ENCODE assay signal across 19 cellular contexts in genomic region chrX:28628101-28628500, GRCh38. TPM values are rescaled to one million over a fixed set of nuclear protein-coding genes. Genes with fewer than 3 reads are reported as not detected.
"Had no signal": no experiment of that assay in that cellular context is flagged by ENCODE, and none has a peak within 500 bp of the region (broad histone marks: within the 10 kb centered on the region; RNA-seq: fewer than 3 reads in every experiment).

No MANE protein-coding gene starts in this region.

- H3K27me3 Mint-ChIP-seq: activated CD4-positive, alpha-beta memory T cell treated with anti-CD3 and anti-CD28 coated beads for 36 hours; activated naive CD8-positive, alpha-beta T cell treated with anti-CD3 and anti-CD28 coated beads for 36 hours; memory B cell; stimulated activated naive CD8-positive, alpha-beta T cell treated with anti-CD3 and anti-CD28 coated beads, Interleukin-15, amount 100 ng/mL, for 72 hours; T-helper 17 cell had no signal

- H3K36me3 Mint-ChIP-seq: activated CD4-positive, alpha-beta memory T cell treated with anti-CD3 and anti-CD28 coated beads for 36 hours; activated naive CD8-positive, alpha-beta T cell treated with anti-CD3 and anti-CD28 coated beads for 36 hours; immature natural killer cell; memory B cell; stimulated activated effector memory CD8-positive, alpha-beta T cell treated with anti-CD3 and anti-CD28 coated beads, Interleukin-12 subunit alpha, Interleukin-12 subunit beta, amount 100 ng/mL, for 72 hours had no signal

- H3K4me3 Mint-ChIP-seq: activated CD4-positive, alpha-beta memory T cell treated with anti-CD3 and anti-CD28 coated beads for 36 hours; activated naive CD8-positive, alpha-beta T cell treated with anti-CD3 and anti-CD28 coated beads for 36 hours; immature natural killer cell; memory B cell; stimulated activated effector memory CD8-positive, alpha-beta T cell treated with anti-CD3 and anti-CD28 coated beads, Interleukin-12 subunit alpha, Interleukin-12 subunit beta, amount 100 ng/mL, for 72 hours; stimulated activated naive CD8-positive, alpha-beta T cell treated with anti-CD3 and anti-CD28 coated beads, Interleukin-15, amount 100 ng/mL, for 72 hours; T-helper 17 cell had no signal

- DNase-seq: activated CD4-positive, alpha-beta memory T cell treated with anti-CD3 and anti-CD28 coated beads for 36 hours; activated CD4-positive, alpha-beta T cell treated with anti-CD3 and anti-CD28 coated beads for 4 hours; activated CD4-positive, CD25-positive, alpha-beta regulatory T cell; activated naive CD4-positive, alpha-beta T cell treated with Interleukin-2 at 50 U/mL for 16 hours; activated naive CD8-positive, alpha-beta T cell treated with anti-CD3 and anti-CD28 coated beads for 36 hours; activated T-cell treated with anti-CD3 and anti-CD28 coated beads, Interleukin-2, amount 50 U/mL, for 48 hours; amniotic stem cell; foreskin fibroblast; immature natural killer cell; stimulated activated CD4-positive, alpha-beta T cell treated with anti-CD3 and anti-CD28 coated beads, Interleukin-1b, Interleukin-23, amount 100 ng/mL, for 48 hours; stimulated activated naive CD8-positive, alpha-beta T cell treated with anti-CD3 and anti-CD28 coated beads, Interleukin-15, amount 100 ng/mL, for 72 hours; SW 1271; T-helper 17 cell; tibial artery had no signal

- H3K27ac Mint-ChIP-seq: activated CD4-positive, alpha-beta memory T cell treated with anti-CD3 and anti-CD28 coated beads for 36 hours; activated naive CD8-positive, alpha-beta T cell treated with anti-CD3 and anti-CD28 coated beads for 36 hours; immature natural killer cell; memory B cell; stimulated activated effector memory CD8-positive, alpha-beta T cell treated with anti-CD3 and anti-CD28 coated beads, Interleukin-12 subunit alpha, Interleukin-12 subunit beta, amount 100 ng/mL, for 72 hours; stimulated activated naive CD8-positive, alpha-beta T cell treated with anti-CD3 and anti-CD28 coated beads, Interleukin-15, amount 100 ng/mL, for 72 hours; T-helper 17 cell had no signal

- H3K4me3 ChIP-seq: tibial artery had no signal

- H3K36me3 ChIP-seq: tibial artery had no signal

- H3K4me1 ChIP-seq: tibial artery had no signal

- H3K9me3 ChIP-seq: tibial artery had no signal

- H3K27me3 ChIP-seq: tibial artery had no signal

- H3K4me1 Mint-ChIP-seq: activated naive CD8-positive, alpha-beta T cell treated with anti-CD3 and anti-CD28 coated beads for 36 hours; immature natural killer cell; memory B cell; stimulated activated effector memory CD8-positive, alpha-beta T cell treated with anti-CD3 and anti-CD28 coated beads, Interleukin-12 subunit alpha, Interleukin-12 subunit beta, amount 100 ng/mL, for 72 hours; stimulated activated naive CD8-positive, alpha-beta T cell treated with anti-CD3 and anti-CD28 coated beads, Interleukin-15, amount 100 ng/mL, for 72 hours; T-helper 17 cell had no signal

- H3K9me3 Mint-ChIP-seq: activated CD4-positive, alpha-beta memory T cell treated with anti-CD3 and anti-CD28 coated beads for 36 hours; activated naive CD8-positive, alpha-beta T cell treated with anti-CD3 and anti-CD28 coated beads for 36 hours; stimulated activated naive CD8-positive, alpha-beta T cell treated with anti-CD3 and anti-CD28 coated beads, Interleukin-15, amount 100 ng/mL, for 72 hours had no signal

RNA-seq across cellular contexts. Expression of gene IL1RAPL1, which starts 40.9 kb away (rescaled TPM):
- total RNA-seq: activated CD4-positive, alpha-beta memory T cell treated with anti-CD3 and anti-CD28 coated beads for 36 hours; activated naive CD8-positive, alpha-beta T cell treated with anti-CD3 and anti-CD28 coated beads for 36 hours; bronchial epithelial cell; kidney epithelial cell; myocyte; T-helper 17 cell had no signal
